Comparison of ENCODE assay signal across 16 cellular contexts in genomic region chr11:132839226-132839625, GRCh38.
DNase-seq lines count a peak whose midpoint lies in the region; ATAC-seq and TF ChIP-seq lines count a peak whose summit lies in the region.
"Had no signal": no experiment of that assay in that cellular context is flagged by ENCODE, and none has a peak within 500 bp of the region (broad histone marks: within the 10 kb centered on the region; RNA-seq: fewer than 3 reads in every experiment).

No MANE protein-coding gene starts in this region.

- H4K91ac ChIP-seq in H9 (ENCODE audit: insufficient read length, low read depth, low read length), result no peak overlapping the region

- no peak overlapping the region for H2BK20ac ChIP-seq in H9 (ENCODE audit: low read depth, low read length, poor library complexity, severe bottlenecking)

- H4K20me1 ChIP-seq in H9 (ENCODE audit: control insufficient read depth, insufficient read depth, insufficient read length), result no peaks in the 10 kb centered on the region

- no peak overlapping the region for H3K4me2 ChIP-seq in H9 (ENCODE audit: insufficient read depth, insufficient read length, low read length)

- H3K27me3 Mint-ChIP-seq in H9 (ENCODE audit: low read depth), result no peaks in the 10 kb centered on the region; the same call in 1 of the 2 replicates
- no peaks in the 10 kb centered on the region for H3K27me3 Mint-ChIP-seq in CD8-positive, alpha-beta T cell (ENCODE audit: low read depth)

- H3K14ac ChIP-seq in H9 (ENCODE audit: insufficient read depth, low read length), result peak overlapping the region; percentile 67; the same call in 1 of the 2 replicates

- no peaks in the 10 kb centered on the region for H3K79me1 ChIP-seq in H9 (ENCODE audit: insufficient read depth, low read depth, low read length, poor library complexity, severe bottlenecking)

- POLR2A ChIA-PET in CD8-positive, alpha-beta T cell (lab: Charles Lee), result no interaction called here

- no peak overlapping the region for H3K23ac ChIP-seq in H9 (ENCODE audit: insufficient read length, low read depth, low read length)

- H3K4me1 Mint-ChIP-seq in H9, result peaks cover 28 to 36% of the 10 kb centered on the region in 2 experiments
- no peaks in the 10 kb centered on the region for H3K4me1 Mint-ChIP-seq in CD8-positive, alpha-beta T cell (ENCODE audit: low read depth)

- H3K27me3 ChIP-seq in H9 (ENCODE audit: insufficient read depth, low read length), result no peaks in the 10 kb centered on the region
- no peaks in the 10 kb centered on the region for H3K27me3 ChIP-seq in brain microvascular endothelial cell (replicated peaks)
- H3K27me3 ChIP-seq in CD8-positive, alpha-beta T cell (ENCODE audit: insufficient read depth, low read length), result no peaks in the 10 kb centered on the region
- H3K27me3 ChIP-seq: Peyer's patch, SJCRH30 had no signal

- peak overlapping the region in 2 of 3 experiments; percentile 59 to 89; a peak in 4 of 7 replicates for H3K27ac Mint-ChIP-seq in H9
- H3K27ac Mint-ChIP-seq in CD8-positive, alpha-beta T cell, result no peak overlapping the region

- no peaks in the 10 kb centered on the region for H3K36me3 ChIP-seq in brain microvascular endothelial cell (replicated peaks)
- H3K36me3 ChIP-seq in CD8-positive, alpha-beta T cell (ENCODE audit: insufficient read depth, low read length), result no peaks in the 10 kb centered on the region
- H3K36me3 ChIP-seq: Peyer's patch, SJCRH30 had no signal

- no peak overlapping the region for H4K5ac ChIP-seq in H9 (ENCODE audit: insufficient read length, low read depth, low read length)

- H3K27ac ChIP-seq in H9 (ENCODE audit: insufficient read length, low read depth, low read length) (no peak overlapping the region), brain microvascular endothelial cell (peak overlapping the region; percentile 35), temporal lobe (ENCODE audit: low read depth, low read length) (peak overlapping the region; percentile 45)
- H3K27ac ChIP-seq in CD8-positive, alpha-beta T cell (ENCODE audit: low read depth, low read length), result no peak overlapping the region
- H3K27ac ChIP-seq: Peyer's patch, SJCRH30 had no signal

- no peak overlapping the region for H3K4me3 Mint-ChIP-seq in H9
- no peak overlapping the region for H3K4me3 Mint-ChIP-seq in CD8-positive, alpha-beta T cell

- no peak overlapping the region for H3K9ac ChIP-seq in H9 (ENCODE audit: extremely low read depth, insufficient read length, low read length)

- H3K9me3 Mint-ChIP-seq in H9, result no peaks in the 10 kb centered on the region
- H3K9me3 Mint-ChIP-seq in CD8-positive, alpha-beta T cell, result no peaks in the 10 kb centered on the region

- no peak overlapping the region for H2BK12ac ChIP-seq in H9 (ENCODE audit: insufficient read length, low read depth, low read length)

- ATAC-seq in CD8-positive, alpha-beta T cell, result no peak

- no peak overlapping the region for H3T11ph ChIP-seq in H9 (ENCODE audit: low read length)

- intact Hi-C loops in CD8-positive, alpha-beta T cell (cut with DNase I, micrococcal nuclease), result no loop called here

- H3K4me3 ChIP-seq in brain microvascular endothelial cell (ENCODE audit: low read depth, low read length), result no peak overlapping the region
- H3K4me3 ChIP-seq in CD8-positive, alpha-beta T cell (ENCODE audit: low read depth, low read length), result no peak overlapping the region
- H3K4me3 ChIP-seq: Peyer's patch, SJCRH30 had no signal

- H2AFZ ChIP-seq in H9 (ENCODE audit: low read length), result no peak overlapping the region

- in situ Hi-C loops in brain microvascular endothelial cell (cut with HindIII; ENCODE audit: low pct_ligation_motif_present, low sequenced_read_pairs), result no loop called here

- H4K8ac ChIP-seq in H9 (replicated peaks; ENCODE audit: insufficient read length, low read depth, low read length), result no peak overlapping the region

- H2AK5ac ChIP-seq in H9 (ENCODE audit: insufficient read length, low read length), result no peak overlapping the region

- no peaks in the 10 kb centered on the region for H3K9me3 ChIP-seq in H9 (ENCODE audit: control insufficient read depth, low read depth, low read length)
- no peaks in the 10 kb centered on the region for H3K9me3 ChIP-seq in CD8-positive, alpha-beta T cell (ENCODE audit: low read length)
- H3K9me3 ChIP-seq: Peyer's patch, SJCRH30 had no signal

- H2BK5ac ChIP-seq in H9 (ENCODE audit: insufficient read length, low read length), result no peak overlapping the region

- CTCF ChIA-PET in CD8-positive, alpha-beta T cell (lab: Charles Lee), result interaction anchor here (0.9 kb wide), 1 partner anchor 9 kb away, joined by 3 read pairs; no protein-coding TSS in a partner anchor

- no CpG with 5 or more reads among the region's 12 CpGs for WGBS in H9 (ENCODE audit: extremely low coverage, insufficient read length, low lambda C conversion rate)

- H3K79me2 ChIP-seq in H9 (ENCODE audit: insufficient read depth, low read length), result no peaks in the 10 kb centered on the region

- no peak overlapping the region for H3K4ac ChIP-seq in H9 (ENCODE audit: low read depth, low read length)

- H2BK15ac ChIP-seq in H9 (ENCODE audit: low read depth, low read length), result no peak overlapping the region

- H2BK120ac ChIP-seq in H9 (ENCODE audit: low read depth, low read length, poor library complexity, severe bottlenecking), result no peak overlapping the region

- no peak overlapping the region for H3K18ac ChIP-seq in H9 (ENCODE audit: insufficient read length, low read depth, low read length)

- no peaks in the 10 kb centered on the region for H3K36me3 Mint-ChIP-seq in H9 (ENCODE audit: insufficient read depth in 1 of 3, low read depth in 3 of 3)
- H3K36me3 Mint-ChIP-seq in CD8-positive, alpha-beta T cell, result no peaks in the 10 kb centered on the region

- TF ChIP-seq CTCF in H9 (conservative IDR thresholded peaks at IDR 0.05) (no peak), brain microvascular endothelial cell (IDR thresholded peaks at IDR 0.05; ENCODE audit: low read depth, low read length, missing control alignments) (no peak)
- no peak for TF ChIP-seq CTCF in CD8-positive, alpha-beta T cell (IDR thresholded peaks at IDR 0.05)

- no peak overlapping the region for H3K56ac ChIP-seq in H9 (ENCODE audit: insufficient read length, low read depth, low read length)

- H3K4me1 ChIP-seq in H9 (ENCODE audit: insufficient read depth, low read length), result no peaks in the 10 kb centered on the region
- H3K4me1 ChIP-seq in CD8-positive, alpha-beta T cell (ENCODE audit: insufficient read depth, low read length), result no peaks in the 10 kb centered on the region
- H3K4me1 ChIP-seq: Peyer's patch, SJCRH30 had no signal

- H3K23me2 ChIP-seq in H9 (ENCODE audit: insufficient read length, low read depth, low read length, poor library complexity, severe bottlenecking), result no peaks in the 10 kb centered on the region

- DNase-seq in H9 (no peak), brain microvascular endothelial cell (no peak), inferior parietal cortex (ENCODE audit: extremely low spot score) (peak; percentile 26), NCI-H2171 treated with DMSO at 0.1 percent for 48 hours (lab: John Stamatoyannopoulos, UW) (no peak)
- no peak for DNase-seq in CD8-positive, alpha-beta T cell
- no peak for DNase-seq in stimulated activated CD4-positive, alpha-beta T cell treated with anti-CD3 and anti-CD28 coated beads, Interleukin-2, amount 100 ng/mL, for 48 hours
- DNase-seq: DMS79, Karpas-422, NCI-H1105 treated with DMSO at 0.1 percent for 48 hours, NCI-H2029 treated with DMSO at 0.1 percent for 48 hours, NCI-H2171, NCI-H524 treated with DMSO at 0.1 percent for 48 hours, NCI-H82, Peyer's patch had no signal

Comparison
In these comparisons a context has a peak if more than half of its experiments do, and no peak if none do; other contexts are left out.
1. H3K27ac ChIP-seq: peak in brain microvascular endothelial cell (single experiment) and temporal lobe (single experiment); none in H9 (single experiment) and CD8-positive, alpha-beta T cell (single experiment).